Comparison of ENCODE assay signal across 25 cellular contexts in the genomic region with DNA sequence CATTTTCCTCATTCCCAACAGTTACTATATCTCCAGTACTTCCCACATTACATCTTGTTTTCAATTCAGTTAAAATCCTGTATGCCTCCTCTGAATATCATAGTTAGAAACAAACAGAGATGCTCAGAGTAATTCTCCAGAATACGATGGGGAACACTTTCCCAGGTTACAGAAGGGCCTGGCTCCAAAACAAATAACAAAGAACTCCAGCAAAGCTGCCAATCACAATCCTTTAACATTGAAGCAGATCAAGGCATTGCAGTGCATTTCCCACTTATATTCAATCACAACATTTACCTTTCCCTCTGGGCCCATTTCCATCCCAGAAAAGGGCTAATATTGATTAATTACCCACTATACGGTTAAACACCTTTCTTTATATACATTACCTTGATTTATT. TPM values are rescaled to one million over a fixed set of nuclear protein-coding genes. Genes with fewer than 3 reads are reported as not detected.
A peak's percentile ranks its signal among the peaks of the same experiment; 100 is the strongest.
DNase-seq lines count a peak whose midpoint lies in the region; ATAC-seq, FAIRE-seq and TF ChIP-seq lines count a peak whose summit lies in the region.
"Had no signal": no experiment of that assay in that cellular context is flagged by ENCODE, and none has a peak within 500 bp of the region (broad histone marks: within the 10 kb centered on the region; RNA-seq: fewer than 3 reads in every experiment).

No MANE protein-coding gene starts in this region.

- peak overlapping the region; percentile 35 to 99 (median 91) for H3K27ac Mint-ChIP-seq in brain
- H3K27ac Mint-ChIP-seq: CD8-positive, alpha-beta memory T cell had no signal

- FAIRE-seq in HTR-8/SVneo (lab: Jason Lieb, UNC), result peak; percentile 63
- FAIRE-seq: GM12878 had no signal

- no peaks in the 10 kb centered on the region for H3K9me3 ChIP-seq in neural cell (ENCODE audit: low read length)
- no peaks in the 10 kb centered on the region for H3K9me3 ChIP-seq in right cardiac atrium (ENCODE audit: control insufficient read depth, low read length)
- H3K9me3 ChIP-seq: SK-N-SH had no signal

- no peak overlapping the region for H3K9ac ChIP-seq in neural cell (ENCODE audit: low read length)
- H3K9ac ChIP-seq: GM23248, SK-N-SH had no signal

- no peak overlapping the region for H3K4me2 ChIP-seq in neural cell (ENCODE audit: low read length)
- H3K4me2 ChIP-seq: SK-N-SH had no signal

- no peaks in the 10 kb centered on the region for H3K36me3 ChIP-seq in neural cell (ENCODE audit: insufficient read depth, low read length)

- DNase-seq in HTR-8/SVneo (ENCODE audit: insufficient read length, low spot score), result no peak
- peak; percentile 23 for DNase-seq in NCI-H345 (lab: John Stamatoyannopoulos, UW)
- DNase-seq in right cardiac atrium, result no peak
- DNase-seq in NCI-H146 treated with DMSO at 0.1 percent for 48 hours (lab: John Stamatoyannopoulos, UW; ENCODE audit: unreplicated experiment), result no peak
- DNase-seq: Calu3; CD8-positive, alpha-beta memory T cell; DMS79; EL; GDM1; H7; KBM-7; MM.1S; NCI-H1694; NCI-H2029 treated with DMSO at 0.1 percent for 48 hours; NCI-H2171; NCI-H226; NCI-H526 treated with DMSO at 0.1 percent for 48 hours; SK-N-SH; T-helper 2 cell had no signal

- H3K27ac ChIP-seq in neural cell (ENCODE audit: low read length), result peak overlapping the region; percentile 100
- H3K27ac ChIP-seq in right cardiac atrium (ENCODE audit: low read length), result no peak overlapping the region
- H3K27ac ChIP-seq: C4-2B, GM23248 had no signal

- TF ChIP-seq CTCF in brain (conservative IDR thresholded peaks at IDR 0.05) (no peak), neural cell (IDR thresholded peaks at IDR 0.05; ENCODE audit: poor library complexity, severe bottlenecking) (no peak)

- H3K27me3 ChIP-seq in neural cell (ENCODE audit: insufficient read depth, low read depth, low read length), result no peaks in the 10 kb centered on the region
- peaks cover 2% of the 10 kb centered on the region for H3K27me3 ChIP-seq in right cardiac atrium (ENCODE audit: control insufficient read depth, insufficient read depth)

- H3K9me3 Mint-ChIP-seq in brain, result peaks cover 0 to 3% (median 0%) of the 10 kb centered on the region in 5 experiments
- H3K9me3 Mint-ChIP-seq: CD8-positive, alpha-beta memory T cell had no signal

- H3K4me1 Mint-ChIP-seq in brain, result peaks cover 74% of the 10 kb centered on the region

- H4K20me1 ChIP-seq in neural cell (ENCODE audit: insufficient read depth), result no peaks in the 10 kb centered on the region

- no peak for ATAC-seq in right cardiac atrium
- ATAC-seq in HG02798 (IDR thresholded peaks at IDR 0.05; ENCODE audit: poor library complexity, unreplicated experiment), result no peak
- ATAC-seq: GM12878 had no signal

- TF ChIP-seq EP300 in neural cell (conservative IDR thresholded peaks at IDR 0.05; ENCODE audit: poor library complexity, severe bottlenecking), result no peak

- peaks cover 25% of the 10 kb centered on the region for H3F3A ChIP-seq in neural cell (ENCODE audit: insufficient read depth, low read length, poor library complexity, severe bottlenecking)

- H3K9me2 ChIP-seq in neural cell (ENCODE audit: insufficient read depth, low read length), result no peaks in the 10 kb centered on the region
- H3K9me2 ChIP-seq: SK-N-SH had no signal

- peaks cover 3% of the 10 kb centered on the region for H3K4me1 ChIP-seq in right cardiac atrium (ENCODE audit: control insufficient read depth, insufficient read depth, low read length)

- H3K4me3 ChIP-seq in neural cell (ENCODE audit: low read length) (no peak overlapping the region), right cardiac atrium (ENCODE audit: low read length) (no peak overlapping the region)
- H3K4me3 ChIP-seq: GM12878, GM23248 had no signal

- 87% methylated on average over 2 of the region's 2 CpGs for WGBS in right cardiac atrium

- no peak overlapping the region for H2AFZ ChIP-seq in neural cell (ENCODE audit: low read depth, low read length)
- H2AFZ ChIP-seq: GM23248 had no signal

- no peaks in the 10 kb centered on the region for H3K36me3 Mint-ChIP-seq in brain
- H3K36me3 Mint-ChIP-seq: CD8-positive, alpha-beta memory T cell had no signal

- peaks cover 3% of the 10 kb centered on the region for H3K27me3 Mint-ChIP-seq in brain

- intact Hi-C loops in right cardiac atrium (cut with DNase I), result no loop called here

- no peak overlapping the region for H3K4me3 Mint-ChIP-seq in brain
- H3K4me3 Mint-ChIP-seq: CD8-positive, alpha-beta memory T cell had no signal

- TF ChIP-seq RAD21 in neural cell (conservative IDR thresholded peaks at IDR 0.05), result no peak

- no peaks in the 10 kb centered on the region for H3K79me2 ChIP-seq in neural cell (replicated peaks; ENCODE audit: insufficient read depth, low read length)

TF ChIP-seq in neural cell, 6 proteins besides CTCF, POLR2A, EP300 and RAD21:
- TF ChIP-seq, protein P1, sequence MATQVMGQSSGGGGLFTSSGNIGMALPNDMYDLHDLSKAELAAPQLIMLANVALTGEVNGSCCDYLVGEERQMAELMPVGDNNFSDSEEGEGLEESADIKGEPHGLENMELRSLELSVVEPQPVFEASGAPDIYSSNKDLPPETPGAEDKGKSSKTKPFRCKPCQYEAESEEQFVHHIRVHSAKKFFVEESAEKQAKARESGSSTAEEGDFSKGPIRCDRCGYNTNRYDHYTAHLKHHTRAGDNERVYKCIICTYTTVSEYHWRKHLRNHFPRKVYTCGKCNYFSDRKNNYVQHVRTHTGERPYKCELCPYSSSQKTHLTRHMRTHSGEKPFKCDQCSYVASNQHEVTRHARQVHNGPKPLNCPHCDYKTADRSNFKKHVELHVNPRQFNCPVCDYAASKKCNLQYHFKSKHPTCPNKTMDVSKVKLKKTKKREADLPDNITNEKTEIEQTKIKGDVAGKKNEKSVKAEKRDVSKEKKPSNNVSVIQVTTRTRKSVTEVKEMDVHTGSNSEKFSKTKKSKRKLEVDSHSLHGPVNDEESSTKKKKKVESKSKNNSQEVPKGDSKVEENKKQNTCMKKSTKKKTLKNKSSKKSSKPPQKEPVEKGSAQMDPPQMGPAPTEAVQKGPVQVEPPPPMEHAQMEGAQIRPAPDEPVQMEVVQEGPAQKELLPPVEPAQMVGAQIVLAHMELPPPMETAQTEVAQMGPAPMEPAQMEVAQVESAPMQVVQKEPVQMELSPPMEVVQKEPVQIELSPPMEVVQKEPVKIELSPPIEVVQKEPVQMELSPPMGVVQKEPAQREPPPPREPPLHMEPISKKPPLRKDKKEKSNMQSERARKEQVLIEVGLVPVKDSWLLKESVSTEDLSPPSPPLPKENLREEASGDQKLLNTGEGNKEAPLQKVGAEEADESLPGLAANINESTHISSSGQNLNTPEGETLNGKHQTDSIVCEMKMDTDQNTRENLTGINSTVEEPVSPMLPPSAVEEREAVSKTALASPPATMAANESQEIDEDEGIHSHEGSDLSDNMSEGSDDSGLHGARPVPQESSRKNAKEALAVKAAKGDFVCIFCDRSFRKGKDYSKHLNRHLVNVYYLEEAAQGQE (IDR thresholded peaks at IDR 0.05; ENCODE audit: borderline replicate concordance), result no peak
- TF ChIP-seq TAF1 (IDR thresholded peaks at IDR 0.05; ENCODE audit: low read depth) (no peak), SMC3 (conservative IDR thresholded peaks at IDR 0.05; ENCODE audit: poor library complexity) (no peak), EZH2 (IDR thresholded peaks at IDR 0.05; ENCODE audit: borderline replicate concordance, insufficient read depth, low read length, poor library complexity, severe bottlenecking) (no peak), POLR2AphosphoS5 (IDR thresholded peaks at IDR 0.05) (no peak), MXI1 (conservative IDR thresholded peaks at IDR 0.05; ENCODE audit: poor library complexity, severe bottlenecking) (no peak)

RNA-seq across cellular contexts. Expression of a gene that starts 29.4 kb away (rescaled TPM):
- polyA plus RNA-seq in brain (ENCODE audit: insufficient read depth, low read depth, low replicate concordance), result 0.41 TPM
- polyA plus RNA-seq in neural cell, result 0.12 and 1.0 TPM in 2 replicates
- polyA minus RNA-seq in neural cell, result 2.2 and 2.7 TPM in 2 replicates
- total RNA-seq in right cardiac atrium, result under 1 TPM in 3 of 4 donors, not detected in 1; 0.42 to 0.51 (median 0.44) TPM
- polyA plus RNA-seq in right cardiac atrium, result 0.38 TPM
- total RNA-seq: GM23248 had no signal
- polyA plus RNA-seq: GM23248 had no signal
